ENCODE assay signal across 25 cellular contexts in genomic region chr11:62919898-62920640, GRCh38. TPM values are rescaled to one million over a fixed set of nuclear protein-coding genes. Genes with fewer than 3 reads are reported as not detected.
DNase-seq lines count a peak whose midpoint lies in the region; ATAC-seq and TF ChIP-seq lines count a peak whose summit lies in the region.
"Had no signal": no experiment of that assay in that cellular context is flagged by ENCODE, and none has a peak within 500 bp of the region (broad histone marks: within the 10 kb centered on the region; RNA-seq: fewer than 3 reads in every experiment).

No MANE protein-coding gene starts in this region.

- no peak overlapping the region for H4K8ac ChIP-seq in neuronal stem cell (ENCODE audit: low read depth, low read length)

- TF ChIP-seq POLR2A in adrenal gland (IDR thresholded peaks at IDR 0.05) (no peak), gastroesophageal sphincter (IDR thresholded peaks at IDR 0.05) (no peak)

- no peak overlapping the region for H3K9ac ChIP-seq in neuronal stem cell (ENCODE audit: low read depth, low read length, poor library complexity)

- H3K4me3 ChIP-seq in neuronal stem cell (ENCODE audit: low read length in 2 of 2) (no peak overlapping the region), adrenal gland (no peak overlapping the region), gastroesophageal sphincter (no peak overlapping the region)
- H3K4me3 ChIP-seq: GM23338, ovary, Peyer's patch, SJCRH30, smooth muscle cell had no signal

- H3K36me3 Mint-ChIP-seq in activated CD4-positive, alpha-beta T cell treated with anti-CD3 and anti-CD28 coated beads, Interleukin-2, amount 10 ng/mL, durations not matched to agents 7 days and 5 days (ENCODE audit: low read depth) = no peaks in the 10 kb centered on the region
- H3K36me3 Mint-ChIP-seq in chondrocyte (ENCODE audit: low read depth) = no peaks in the 10 kb centered on the region
- H3K36me3 Mint-ChIP-seq: activated naive CD8-positive, alpha-beta T cell treated with anti-CD3 and anti-CD28 coated beads, Interleukin-2, amount 10 ng/mL, durations not matched to agents 7 days and 5 days; CD4-positive, CD25-positive, alpha-beta regulatory T cell; naive thymus-derived CD8-positive, alpha-beta T cell had no signal

- no peak overlapping the region for H2BK120ac ChIP-seq in neuronal stem cell (ENCODE audit: low read depth, low read length)

- no peak for DNase-seq in activated CD4-positive, alpha-beta T cell treated with anti-CD3 and anti-CD28 coated beads, Interleukin-2, amount 10 ng/mL, durations not matched to agents 7 days and 5 days
- DNase-seq in activated CD4-positive, alpha-beta T cell treated with anti-CD3 and anti-CD28 coated beads, Interleukin-2, amount 50 U/mL, for 1 hour = no peak
- DNase-seq in chondrocyte (ENCODE audit: low spot score) (peak; percentile 69), neuronal stem cell (ENCODE audit: low spot score) (no peak), adrenal gland (no peak)
- DNase-seq: activated CD8-positive, alpha-beta T cell treated with anti-CD3 and anti-CD28 coated beads for 36 hours; activated naive CD8-positive, alpha-beta T cell treated with anti-CD3 and anti-CD28 coated beads, Interleukin-2, amount 10 ng/mL, durations not matched to agents 7 days and 5 days; CD4-positive, CD25-positive, alpha-beta regulatory T cell; kidney; naive thymus-derived CD8-positive, alpha-beta T cell; NCI-H1105; NCI-H1930; NCI-H226; NCI-H69; ovary; Peyer's patch; SJCRH30 had no signal

- H3K9me3 ChIP-seq in neuronal stem cell (replicated peaks in 1 of 2; ENCODE audit: control insufficient read depth in 2 of 2, insufficient read depth in 1 of 2, low read depth in 1 of 2, low read length in 2 of 2) (peaks cover 2 to 4% of the 10 kb centered on the region in 2 donors), adrenal gland (replicated peaks in 1 of 3) (no peaks in the 10 kb centered on the region), gastroesophageal sphincter (no peaks in the 10 kb centered on the region)
- H3K9me3 ChIP-seq: Peyer's patch, SJCRH30 had no signal

- CTCF ChIA-PET in activated CD4-positive, alpha-beta T cell treated with anti-CD3 and anti-CD28 coated beads, Interleukin-2, amount 10 ng/mL, durations not matched to agents 7 days and 5 days (lab: Charles Lee) = interaction anchor here (0.9 to 3.4 kb wide), 2 partner anchors 14 to 80 kb away, joined by 3 to 15 read pairs; no protein-coding TSS in a partner anchor

- no peak overlapping the region for H2BK12ac ChIP-seq in neuronal stem cell (ENCODE audit: low read length)

- H3K23ac ChIP-seq in neuronal stem cell (ENCODE audit: low read depth, low read length, poor library complexity) = no peak overlapping the region

- H3K79me1 ChIP-seq in neuronal stem cell (ENCODE audit: low read depth, low read length) = no peaks in the 10 kb centered on the region

- no peak overlapping the region for H3K4ac ChIP-seq in neuronal stem cell (ENCODE audit: low read length)

- H3K27ac ChIP-seq in neuronal stem cell (replicated peaks; ENCODE audit: low read length) (no peak overlapping the region), adrenal gland (no peak overlapping the region), gastroesophageal sphincter (no peak overlapping the region)
- H3K27ac ChIP-seq: ovary, Peyer's patch, SJCRH30 had no signal

- intact Hi-C loops in adrenal gland (cut with DNase I) = no loop called here

- no peak overlapping the region for H3K18ac ChIP-seq in neuronal stem cell (ENCODE audit: low read length)

- H3K27me3 ChIP-seq in neuronal stem cell (ENCODE audit: control insufficient read depth in 3 of 3, insufficient read depth in 3 of 3, low read depth in 1 of 3, low read length in 3 of 3) (peaks cover 5 to 82% (median 26%) of the 10 kb centered on the region in 3 experiments), adrenal gland (peaks cover 24% of the 10 kb centered on the region), gastroesophageal sphincter (peaks cover 48% of the 10 kb centered on the region)
- H3K27me3 ChIP-seq: ovary had no signal

- H3K36me3 ChIP-seq in neuronal stem cell (replicated peaks in 1 of 2; ENCODE audit: control insufficient read depth in 2 of 2, insufficient read depth in 2 of 2, low read length in 2 of 2) (no peaks in the 10 kb centered on the region), adrenal gland (replicated peaks in 1 of 2) (no peaks in the 10 kb centered on the region), gastroesophageal sphincter (no peaks in the 10 kb centered on the region)
- H3K36me3 ChIP-seq: ovary, Peyer's patch, SJCRH30 had no signal

- H3K27me3 Mint-ChIP-seq in activated CD4-positive, alpha-beta T cell treated with anti-CD3 and anti-CD28 coated beads, Interleukin-2, amount 10 ng/mL, durations not matched to agents 7 days and 5 days = peaks cover 45% of the 10 kb centered on the region
- H3K27me3 Mint-ChIP-seq in chondrocyte (ENCODE audit: low read depth) = peaks cover 40% of the 10 kb centered on the region

- H3K14ac ChIP-seq in neuronal stem cell (ENCODE audit: low read length) = no peak overlapping the region

- H2AFZ ChIP-seq in neuronal stem cell (ENCODE audit: low read length) = no peak overlapping the region
- H2AFZ ChIP-seq: GM23338 had no signal

- H3K4me2 ChIP-seq in neuronal stem cell (ENCODE audit: insufficient read depth, low read length, poor library complexity, severe bottlenecking) = no peak overlapping the region
- H3K4me2 ChIP-seq: GM23338, smooth muscle cell had no signal

- ATAC-seq in GM19351 (IDR thresholded peaks at IDR 0.05; ENCODE audit: unreplicated experiment) (no peak), gastroesophageal sphincter (no peak), GM21576 (IDR thresholded peaks at IDR 0.05; ENCODE audit: unreplicated experiment) (no peak)
- ATAC-seq: activated CD4-positive, CD25-positive, alpha-beta regulatory T cell treated with anti-CD3 and anti-CD28 coated beads, Interleukin-2, amount 50 U/mL, for 24 hours; activated CD8-positive, alpha-beta T cell treated with anti-CD3 and anti-CD28 coated beads for 36 hours; GM23338; naive thymus-derived CD8-positive, alpha-beta T cell had no signal

- peaks cover 0 to 9% of the 10 kb centered on the region in 2 donors for H3K4me1 ChIP-seq in neuronal stem cell (ENCODE audit: control insufficient read depth in 2 of 2, insufficient read depth in 1 of 2, low read depth in 1 of 2, low read length in 2 of 2)
- peaks cover 0 to 6% of the 10 kb centered on the region in 2 donors for H3K4me1 ChIP-seq in adrenal gland (replicated peaks in 1 of 2)
- peaks cover 0 to 33% (median 6%) of the 10 kb centered on the region in 3 donors for H3K4me1 ChIP-seq in gastroesophageal sphincter
- H3K4me1 ChIP-seq: SJCRH30 had no signal

- H3K9me3 Mint-ChIP-seq in activated CD4-positive, alpha-beta T cell treated with anti-CD3 and anti-CD28 coated beads, Interleukin-2, amount 10 ng/mL, durations not matched to agents 7 days and 5 days = no peaks in the 10 kb centered on the region
- H3K9me3 Mint-ChIP-seq in chondrocyte (ENCODE audit: low read depth) = no peaks in the 10 kb centered on the region
- H3K9me3 Mint-ChIP-seq: activated CD8-positive, alpha-beta T cell treated with anti-CD3 and anti-CD28 coated beads for 36 hours; activated naive CD8-positive, alpha-beta T cell treated with anti-CD3 and anti-CD28 coated beads, Interleukin-2, amount 10 ng/mL, durations not matched to agents 7 days and 5 days; CD4-positive, CD25-positive, alpha-beta regulatory T cell; GM23338; naive thymus-derived CD8-positive, alpha-beta T cell had no signal

- POLR2A ChIA-PET in activated CD4-positive, alpha-beta T cell treated with anti-CD3 and anti-CD28 coated beads, Interleukin-2, amount 10 ng/mL, durations not matched to agents 7 days and 5 days (lab: Charles Lee) = no interaction called here

- peak overlapping the region; percentile 16 for H2AK5ac ChIP-seq in neuronal stem cell (ENCODE audit: low read depth, low read length)

- no peak overlapping the region for H3K4me3 Mint-ChIP-seq in activated CD4-positive, alpha-beta T cell treated with anti-CD3 and anti-CD28 coated beads, Interleukin-2, amount 10 ng/mL, durations not matched to agents 7 days and 5 days
- H3K4me3 Mint-ChIP-seq in chondrocyte (ENCODE audit: unreplicated experiment) = no peak overlapping the region
- H3K4me3 Mint-ChIP-seq: activated CD8-positive, alpha-beta T cell treated with anti-CD3 and anti-CD28 coated beads for 36 hours; activated naive CD8-positive, alpha-beta T cell treated with anti-CD3 and anti-CD28 coated beads, Interleukin-2, amount 10 ng/mL, durations not matched to agents 7 days and 5 days; CD4-positive, CD25-positive, alpha-beta regulatory T cell; GM23338; naive thymus-derived CD8-positive, alpha-beta T cell had no signal

- no peak overlapping the region for H2BK15ac ChIP-seq in neuronal stem cell (ENCODE audit: low read length)

- peaks cover 11% of the 10 kb centered on the region for H3K4me1 Mint-ChIP-seq in activated CD4-positive, alpha-beta T cell treated with anti-CD3 and anti-CD28 coated beads, Interleukin-2, amount 10 ng/mL, durations not matched to agents 7 days and 5 days
- peaks cover 21% of the 10 kb centered on the region for H3K4me1 Mint-ChIP-seq in chondrocyte (ENCODE audit: low read depth)

- TF ChIP-seq CTCF in chondrocyte (IDR thresholded peaks at IDR 0.05) = no peak
- no peak for TF ChIP-seq CTCF in adrenal gland (IDR thresholded peaks at IDR 0.05)
- TF ChIP-seq CTCF in gastroesophageal sphincter (IDR thresholded peaks at IDR 0.05) = no peak

- H3K27ac Mint-ChIP-seq in activated CD4-positive, alpha-beta T cell treated with anti-CD3 and anti-CD28 coated beads, Interleukin-2, amount 10 ng/mL, durations not matched to agents 7 days and 5 days = peak overlapping the region; percentile 10
- H3K27ac Mint-ChIP-seq in chondrocyte (ENCODE audit: unreplicated experiment) = no peak overlapping the region
- H3K27ac Mint-ChIP-seq: activated CD8-positive, alpha-beta T cell treated with anti-CD3 and anti-CD28 coated beads for 36 hours; activated naive CD8-positive, alpha-beta T cell treated with anti-CD3 and anti-CD28 coated beads, Interleukin-2, amount 10 ng/mL, durations not matched to agents 7 days and 5 days; CD4-positive, CD25-positive, alpha-beta regulatory T cell; GM23338 had no signal

- no peak overlapping the region for H4K91ac ChIP-seq in neuronal stem cell (ENCODE audit: low read depth, low read length, poor library complexity)

- no CpG with 5 or more reads among the region's 11 CpGs for WGBS in neuronal stem cell (ENCODE audit: extremely low coverage in 2 of 2, insufficient read length in 2 of 2, insufficient replicate concordance in 1 of 2), 2 donors
- 65 to 82% (median 73%) methylated on average over 10 to 11 of the region's 11 CpGs for WGBS in adrenal gland, 4 donors
- WGBS in gastroesophageal sphincter (ENCODE audit: low coverage in 1 of 2), 2 donors = 56 to 89% methylated on average over 2 to 5 of the region's 11 CpGs

- no peak for TF ChIP-seq EP300 in gastroesophageal sphincter (IDR thresholded peaks at IDR 0.05)

- H2BK5ac ChIP-seq in neuronal stem cell (ENCODE audit: low read length) = no peak overlapping the region

RNA-seq across cellular contexts. Expression of gene CHRM1, which starts 1.1 kb away (rescaled TPM):
- not detected for total RNA-seq in activated CD4-positive, alpha-beta T cell treated with anti-CD3 and anti-CD28 coated beads, Interleukin-2, amount 10 ng/mL, durations not matched to agents 7 days and 5 days
- total RNA-seq in chondrocyte = not detected in 3 replicates
- polyA plus RNA-seq in neuronal stem cell (2013, experiment 1 of 2) = not detected
- polyA plus RNA-seq in neuronal stem cell (2013, experiment 2 of 2) = not detected
- 1 to 10 TPM in 2 of 8 donors, under 1 TPM in 1, not detected in 5; 0.94 to 3.0 (median 2.8) TPM for total RNA-seq in adrenal gland
- 1 to 10 TPM; 1.4 to 3.8 (median 1.8) TPM for polyA plus RNA-seq in adrenal gland
- total RNA-seq in gastroesophageal sphincter = under 1 TPM in 3 of 4 donors, not detected in 1; 0.16 to 0.89 (median 0.27) TPM
- total RNA-seq: activated CD8-positive, alpha-beta T cell treated with anti-CD3 and anti-CD28 coated beads for 36 hours; activated naive CD8-positive, alpha-beta T cell treated with anti-CD3 and anti-CD28 coated beads, Interleukin-2, amount 10 ng/mL, durations not matched to agents 7 days and 5 days; CD4-positive, CD25-positive, alpha-beta regulatory T cell; Daoy; naive thymus-derived CD8-positive, alpha-beta T cell; ovary; SJCRH30; smooth muscle cell; ureter had no signal
- polyA plus RNA-seq: CD4-positive, CD25-positive, alpha-beta regulatory T cell; naive thymus-derived CD8-positive, alpha-beta T cell; ovary; smooth muscle cell had no signal

RNA-seq across cellular contexts. Expression of gene SLC3A2, which starts 39.4 kb away (rescaled TPM):
- total RNA-seq in activated CD4-positive, alpha-beta T cell treated with anti-CD3 and anti-CD28 coated beads, Interleukin-2, amount 10 ng/mL, durations not matched to agents 7 days and 5 days = 100 to 1,000 TPM; 153 to 157 TPM
- total RNA-seq in chondrocyte = 125 to 380 TPM (median 374 TPM) in 3 replicates
- polyA plus RNA-seq in neuronal stem cell (2013, experiment 1 of 2) = 54.5 TPM
- polyA plus RNA-seq in neuronal stem cell (2013, experiment 2 of 2) = 51.5 TPM
- 100 to 1,000 TPM; 103 to 398 (median 164) TPM for total RNA-seq in adrenal gland
- polyA plus RNA-seq in adrenal gland = 100 to 1,000 TPM; 123 to 221 (median 155) TPM
- 100 to 1,000 TPM in 1 of 4 donors, 10 to 100 TPM in 3; 66.9 to 144 (median 80.2) TPM for total RNA-seq in gastroesophageal sphincter
